In the genomic region with DNA sequence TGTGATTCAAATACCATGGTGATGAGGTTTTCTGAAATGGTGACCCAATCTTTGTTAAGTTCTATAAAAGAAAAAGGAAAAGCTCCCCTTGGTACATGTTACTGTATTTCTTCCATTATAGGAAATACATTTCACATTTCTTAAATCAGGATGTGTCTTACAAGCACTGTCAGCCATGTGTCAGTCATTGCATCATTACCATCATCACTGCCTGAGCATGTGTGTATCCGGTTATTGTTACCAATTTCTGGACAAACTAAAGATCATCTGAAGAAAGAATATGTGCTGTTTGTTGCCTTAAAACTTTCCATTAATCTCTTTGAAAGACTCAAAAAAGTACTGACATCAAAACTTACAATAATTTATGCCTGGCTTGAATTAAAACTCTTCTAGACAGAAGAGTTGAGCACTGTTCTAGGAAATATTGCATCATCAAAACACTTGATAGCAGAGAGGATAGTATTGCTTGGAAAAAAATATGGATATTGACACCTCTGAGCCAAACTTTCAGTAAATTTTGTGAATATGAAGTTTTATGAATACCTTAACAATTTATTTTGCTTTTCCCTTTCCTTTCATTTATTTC, we compare ENCODE assay signal across 14 cellular contexts.
"Had no signal": no experiment of that assay in that cellular context is flagged by ENCODE, and none has a peak within 500 bp of the region (broad histone marks: within the 10 kb centered on the region; RNA-seq: fewer than 3 reads in every experiment).

No MANE protein-coding gene starts in this region.

- H3K27me3 Mint-ChIP-seq: memory B cell, naive B cell, progenitor cell of endocrine pancreas had no signal

- H3K27ac ChIP-seq: dorsolateral prefrontal cortex, left ventricle myocardium inferior, neural progenitor cell, tibial artery, WERI-Rb-1 had no signal

- H3K36me3 Mint-ChIP-seq: memory B cell, naive B cell, neural progenitor cell had no signal

- H3K27me3 ChIP-seq: dorsolateral prefrontal cortex, neural progenitor cell, tibial artery had no signal

- H3K4me1 ChIP-seq: left ventricle myocardium inferior, neural progenitor cell, tibial artery had no signal

- H3K9ac ChIP-seq: neural progenitor cell had no signal

- H3K36me3 ChIP-seq: left ventricle myocardium inferior, neural progenitor cell, tibial artery, WERI-Rb-1 had no signal

- H3K9me3 ChIP-seq: left ventricle myocardium inferior, tibial artery had no signal

- H3K4me3 Mint-ChIP-seq: activated T-cell treated with anti-CD3 and anti-CD28 coated beads, Interleukin-2, amount 50 U/mL, for 72 hours; memory B cell; naive B cell; neural progenitor cell had no signal

- H3K9me3 Mint-ChIP-seq: activated T-cell treated with anti-CD3 and anti-CD28 coated beads, Interleukin-2, amount 50 U/mL, for 72 hours; memory B cell; naive B cell; neural progenitor cell had no signal

- ATAC-seq: stimulated activated naive CD8-positive, alpha-beta T cell treated with anti-CD3 and anti-CD28 coated beads, Interleukin-15, Interleukin-2, amounts not matched to agents 100 U/mL and 50 U/mL, for 24 hours had no signal

- H3K4me2 ChIP-seq: neural progenitor cell had no signal

- H3K4me3 ChIP-seq: left ventricle myocardium inferior, neural progenitor cell, tibial artery had no signal

- H3K27ac Mint-ChIP-seq: memory B cell, naive B cell, neural progenitor cell, progenitor cell of endocrine pancreas had no signal

- H3K4me1 Mint-ChIP-seq: neural progenitor cell had no signal

- H2AFZ ChIP-seq: neural progenitor cell had no signal

- DNase-seq: activated CD4-positive, alpha-beta T cell treated with anti-CD3 and anti-CD28 coated beads for 1 hour; activated effector memory CD4-positive, alpha-beta T cell treated with anti-CD3 and anti-CD28 coated beads, Interleukin-2, amount 50 U/mL, for 16 hours; activated naive CD4-positive, alpha-beta T cell treated with anti-CD3 and anti-CD28 coated beads, Interleukin-2, amount 50 U/mL, for 16 hours; activated T-cell treated with anti-CD3 and anti-CD28 coated beads, Interleukin-2, amount 50 U/mL, for 72 hours; dorsolateral prefrontal cortex; left ventricle myocardium inferior; stimulated activated CD4-positive, alpha-beta T cell treated with anti-CD3 and anti-CD28 coated beads, Interleukin-2, amount 100 ng/mL, for 24 hours; stimulated activated naive CD8-positive, alpha-beta T cell treated with anti-CD3 and anti-CD28 coated beads, Interleukin-15, Interleukin-2, amounts not matched to agents 100 U/mL and 50 U/mL, for 24 hours; tibial artery; WERI-Rb-1 had no signal
